ENCODE assay signal across 30 cellular contexts in the genomic region with DNA sequence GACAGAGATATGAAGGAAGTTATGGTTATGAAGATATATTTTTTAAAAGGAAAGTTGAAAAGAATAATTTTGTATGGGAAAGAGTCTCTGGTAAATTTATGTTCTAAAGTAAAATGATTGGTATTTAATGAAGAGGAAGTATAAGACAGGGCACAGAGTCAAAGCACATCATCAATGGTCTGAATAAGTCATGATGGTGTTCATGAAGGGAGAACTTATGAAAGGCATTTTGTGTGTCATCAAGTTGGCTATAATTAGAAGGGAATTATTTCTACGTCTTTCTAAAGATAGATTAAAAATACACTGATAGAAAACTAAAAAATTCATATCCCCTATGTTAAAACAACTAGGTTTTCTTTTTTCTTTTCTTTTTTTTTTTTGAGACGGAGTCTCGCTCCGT. TPM values are rescaled to one million over a fixed set of nuclear protein-coding genes. Genes with fewer than 3 reads are reported as not detected.
"Had no signal": no experiment of that assay in that cellular context is flagged by ENCODE, and none has a peak within 500 bp of the region (broad histone marks: within the 10 kb centered on the region; RNA-seq: fewer than 3 reads in every experiment).

No MANE protein-coding gene starts in this region.

- H3K27me3 Mint-ChIP-seq: activated CD4-positive, alpha-beta memory T cell treated with anti-CD3 and anti-CD28 coated beads for 36 hours; activated CD4-positive, alpha-beta T cell treated with anti-CD3 and anti-CD28 coated beads for 36 hours; activated CD4-positive, alpha-beta T cell treated with anti-CD3 and anti-CD28 coated beads, Interleukin-2, amount 10 ng/mL, durations not matched to agents 24 days and 14 days; activated CD8-positive, alpha-beta memory T cell treated with anti-CD3 and anti-CD28 coated beads, Interleukin-2, amount 10 ng/mL, durations not matched to agents 7 days and 5 days; activated naive CD8-positive, alpha-beta T cell; activated T-helper 17 cell treated with anti-CD3 and anti-CD28 coated beads, Interleukin-2, amount 50 U/mL, for 72 hours; central memory CD8-positive, alpha-beta T cell; effector memory CD8-positive, alpha-beta T cell had no signal

- H3K27me3 ChIP-seq: brain microvascular endothelial cell, foreskin keratinocyte, gastrocnemius medialis, heart right ventricle, hepatocyte had no signal

- H3K4me3 Mint-ChIP-seq: activated CD4-positive, alpha-beta memory T cell treated with anti-CD3 and anti-CD28 coated beads for 36 hours; activated CD4-positive, alpha-beta T cell treated with anti-CD3 and anti-CD28 coated beads for 36 hours; activated CD4-positive, alpha-beta T cell treated with anti-CD3 and anti-CD28 coated beads, Interleukin-2, amount 10 ng/mL, durations not matched to agents 24 days and 14 days; activated CD8-positive, alpha-beta memory T cell treated with anti-CD3 and anti-CD28 coated beads, Interleukin-2, amount 10 ng/mL, durations not matched to agents 7 days and 5 days; activated CD8-positive, alpha-beta T cell treated with anti-CD3 and anti-CD28 coated beads, Interleukin-2, amount 10 ng/mL, durations not matched to agents 7 days and 5 days; activated naive CD8-positive, alpha-beta T cell; activated T-helper 17 cell treated with anti-CD3 and anti-CD28 coated beads, Interleukin-2, amount 50 U/mL, for 72 hours; central memory CD8-positive, alpha-beta T cell; effector memory CD8-positive, alpha-beta T cell had no signal

- ATAC-seq: activated CD4-positive, alpha-beta T cell treated with anti-CD3 and anti-CD28 coated beads for 36 hours; activated CD8-positive, alpha-beta memory T cell treated with anti-CD3 and anti-CD28 coated beads, Interleukin-2, amount 10 ng/mL, durations not matched to agents 7 days and 5 days; activated CD8-positive, alpha-beta T cell treated with anti-CD3 and anti-CD28 coated beads, Interleukin-2, amount 10 ng/mL, durations not matched to agents 7 days and 5 days; activated T-helper 17 cell treated with anti-CD3 and anti-CD28 coated beads, Interleukin-2, amount 50 U/mL, for 72 hours; effector memory CD8-positive, alpha-beta T cell; foreskin keratinocyte; gastrocnemius medialis; heart right ventricle had no signal

- H3K79me2 ChIP-seq: hepatocyte had no signal

- H3K4me2 ChIP-seq: hepatocyte had no signal

- DNase-seq: activated CD4-positive, alpha-beta memory T cell treated with anti-CD3 and anti-CD28 coated beads for 36 hours; activated CD4-positive, alpha-beta T cell treated with anti-CD3 and anti-CD28 coated beads for 36 hours; activated CD4-positive, alpha-beta T cell treated with anti-CD3 and anti-CD28 coated beads, Interleukin-2, amount 10 ng/mL, durations not matched to agents 24 days and 14 days; activated CD4-positive, CD25-positive, alpha-beta regulatory T cell; activated CD4-positive, CD25-positive, alpha-beta regulatory T cell treated with anti-CD3 and anti-CD28 coated beads, Interleukin-2, amount 50 U/mL, for 72 hours; activated CD8-positive, alpha-beta memory T cell treated with anti-CD3 and anti-CD28 coated beads, Interleukin-2, amount 10 ng/mL, durations not matched to agents 7 days and 5 days; activated CD8-positive, alpha-beta memory T cell treated with anti-CD3 and anti-CD28 coated beads, Interleukin-2, amount 50 U/mL, for 4 hours; activated CD8-positive, alpha-beta T cell treated with anti-CD3 and anti-CD28 coated beads, Interleukin-2, amount 10 ng/mL, durations not matched to agents 7 days and 5 days; activated effector memory CD4-positive, alpha-beta T cell treated with Interleukin-2 at 50 U/mL for 16 hours; activated gamma-delta T cell treated with Interleukin-2 at 50 U/mL for 16 hours; activated naive CD4-positive, alpha-beta T cell treated with anti-CD3 and anti-CD28 coated beads, Interleukin-2, amount 50 U/mL, for 16 hours; activated naive CD4-positive, alpha-beta T cell treated with Interleukin-2 at 50 U/mL for 16 hours; activated T-cell treated with anti-CD3 and anti-CD28 coated beads, Interleukin-2, amount 50 U/mL, for 1 hour; amniotic stem cell; anterior cingulate cortex; brain microvascular endothelial cell; cortex of kidney; dermis blood vessel endothelial cell; effector CD4-positive, alpha-beta T cell; effector memory CD8-positive, alpha-beta T cell; foreskin keratinocyte; gastrocnemius medialis; glutamatergic neuron; heart right ventricle; T-helper 2 cell had no signal

- H3K4me1 Mint-ChIP-seq: activated CD4-positive, alpha-beta T cell treated with anti-CD3 and anti-CD28 coated beads, Interleukin-2, amount 10 ng/mL, durations not matched to agents 24 days and 14 days had no signal

- H3K9me3 ChIP-seq: gastrocnemius medialis, heart right ventricle had no signal

- H2AFZ ChIP-seq: hepatocyte had no signal

- H3K4me1 ChIP-seq: foreskin keratinocyte had no signal

- H3K9me3 Mint-ChIP-seq: activated CD4-positive, alpha-beta memory T cell treated with anti-CD3 and anti-CD28 coated beads for 36 hours; activated CD4-positive, alpha-beta T cell treated with anti-CD3 and anti-CD28 coated beads, Interleukin-2, amount 10 ng/mL, durations not matched to agents 24 days and 14 days; activated T-helper 17 cell treated with anti-CD3 and anti-CD28 coated beads, Interleukin-2, amount 50 U/mL, for 72 hours; central memory CD8-positive, alpha-beta T cell; effector memory CD8-positive, alpha-beta T cell had no signal

- H3K4me3 ChIP-seq: gastrocnemius medialis, heart right ventricle, hepatocyte had no signal

- H3K27ac ChIP-seq: brain microvascular endothelial cell, foreskin keratinocyte, gastrocnemius medialis, heart right ventricle, hepatocyte had no signal

- H3K27ac Mint-ChIP-seq: activated CD4-positive, alpha-beta memory T cell treated with anti-CD3 and anti-CD28 coated beads for 36 hours; activated CD4-positive, alpha-beta T cell treated with anti-CD3 and anti-CD28 coated beads for 36 hours; activated CD4-positive, alpha-beta T cell treated with anti-CD3 and anti-CD28 coated beads, Interleukin-2, amount 10 ng/mL, durations not matched to agents 24 days and 14 days; activated CD8-positive, alpha-beta memory T cell treated with anti-CD3 and anti-CD28 coated beads, Interleukin-2, amount 10 ng/mL, durations not matched to agents 7 days and 5 days; activated CD8-positive, alpha-beta T cell treated with anti-CD3 and anti-CD28 coated beads, Interleukin-2, amount 10 ng/mL, durations not matched to agents 7 days and 5 days; activated naive CD8-positive, alpha-beta T cell; activated T-helper 17 cell treated with anti-CD3 and anti-CD28 coated beads, Interleukin-2, amount 50 U/mL, for 72 hours; effector memory CD8-positive, alpha-beta T cell had no signal

RNA-seq across cellular contexts. Expression of a gene that starts 21.4 kb away (rescaled TPM):
- total RNA-seq: bronchial epithelial cell had no signal
